Comparison of ENCODE assay signal across 8 cellular contexts in the genomic region with DNA sequence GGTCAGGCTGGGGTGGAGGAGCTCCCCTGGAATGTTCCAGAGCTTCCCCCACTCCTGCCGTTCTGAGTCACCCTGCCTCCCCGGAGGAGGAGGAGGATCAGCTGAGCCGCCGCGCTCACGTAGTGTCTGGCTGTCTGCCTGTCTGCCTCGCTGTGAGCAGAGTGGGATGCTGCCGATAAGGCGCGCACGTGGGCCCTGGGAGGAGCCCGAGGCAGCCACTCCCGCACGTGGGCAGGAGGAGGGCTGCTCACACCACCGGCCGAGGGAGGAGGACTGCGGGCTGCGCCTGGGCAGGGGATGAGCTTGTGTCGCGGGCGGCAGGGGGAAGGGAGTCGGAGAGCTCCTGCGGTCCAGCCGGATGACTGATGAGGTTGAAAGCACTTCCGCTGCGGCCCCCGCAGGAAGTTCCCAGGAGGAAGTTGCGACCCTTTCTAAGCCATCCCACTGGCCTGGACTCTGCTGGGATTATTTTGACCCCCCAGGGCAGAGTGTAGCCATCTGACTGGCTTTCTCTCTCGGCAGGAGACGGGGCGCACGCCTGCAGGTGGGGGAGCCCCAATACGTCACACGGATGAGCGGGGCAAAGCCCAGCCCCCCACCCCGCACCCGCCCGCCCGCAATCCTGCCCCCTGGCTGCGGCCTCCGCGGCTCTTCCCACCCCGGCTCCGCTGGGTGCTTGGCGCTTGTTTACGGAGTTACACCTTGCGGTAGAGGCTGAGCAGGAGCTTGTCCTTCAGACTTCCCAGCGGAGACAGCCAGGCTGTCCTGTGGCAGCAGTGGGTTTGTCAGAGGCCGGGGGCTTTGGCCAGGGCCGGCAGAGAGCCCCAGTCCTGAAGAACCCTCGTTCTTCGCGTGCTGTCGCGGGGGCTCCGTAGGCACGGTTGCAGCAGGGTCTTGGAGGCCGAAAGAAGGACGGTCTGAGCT. TPM values are rescaled to one million over a fixed set of nuclear protein-coding genes. Genes with fewer than 3 reads are reported as not detected.
DNase-seq lines count a peak whose midpoint lies in the region; ATAC-seq and TF ChIP-seq lines count a peak whose summit lies in the region.

No MANE protein-coding gene starts in this region.

- H2AFZ ChIP-seq in Karpas-422 (ENCODE audit: low read length), result peak overlapping the region; percentile 42; the same call in 1 of the 2 replicates

- peak; percentile 45 for ATAC-seq in GM21737 (IDR thresholded peaks at IDR 0.05; ENCODE audit: unreplicated experiment)

- H3K79me2 ChIP-seq in DOHH2 (ENCODE audit: control insufficient read depth, low read length), result peaks cover 72% of the 10 kb centered on the region
- peaks cover 77% of the 10 kb centered on the region for H3K79me2 ChIP-seq in Karpas-422 (ENCODE audit: low read length)

- H4K20me1 ChIP-seq in DOHH2 (ENCODE audit: control insufficient read depth, insufficient read depth, low read depth, low read length), result peaks cover 23% of the 10 kb centered on the region; the same call in 1 of the 2 replicates
- 0 out of 2 replicates have a peak, but pooled peaks cover 1% of the 10 kb centered on the region for H4K20me1 ChIP-seq in Karpas-422 (ENCODE audit: insufficient read depth, low read depth, low read length)

- H3K9me2 ChIP-seq in DOHH2 (replicated peaks; ENCODE audit: control insufficient read depth, low read length) (no peaks in the 10 kb centered on the region), Karpas-422 (replicated peaks; ENCODE audit: insufficient read depth, low read length) (no peaks in the 10 kb centered on the region)

- peak overlapping the region; percentile 93 for H3K9ac ChIP-seq in Karpas-422 (ENCODE audit: low read length)

- peaks cover 57% of the 10 kb centered on the region for H3K4me1 ChIP-seq in DOHH2 (ENCODE audit: control insufficient read depth, low read length)
- peaks cover 49% of the 10 kb centered on the region for H3K4me1 ChIP-seq in Karpas-422 (ENCODE audit: low read length)

- no peaks in the 10 kb centered on the region for H3K9me3 Mint-ChIP-seq in activated naive CD8-positive, alpha-beta T cell (ENCODE audit: low read depth)

- H3K27ac Mint-ChIP-seq in activated naive CD8-positive, alpha-beta T cell, result peak overlapping the region; percentile 82

- peak overlapping the region; percentile 91 for H3K4me3 ChIP-seq in DOHH2 (ENCODE audit: low read length)
- H3K4me3 ChIP-seq in Karpas-422 (ENCODE audit: low read length), result peak overlapping the region; percentile 90

- H3K36me3 Mint-ChIP-seq in activated naive CD8-positive, alpha-beta T cell, result no peaks in the 10 kb centered on the region

- no peaks in the 10 kb centered on the region for H3K27me3 ChIP-seq in DOHH2 (ENCODE audit: control insufficient read depth, low read length)
- no peaks in the 10 kb centered on the region for H3K27me3 ChIP-seq in Karpas-422 (ENCODE audit: low read length)

- H3K27me3 Mint-ChIP-seq in activated naive CD8-positive, alpha-beta T cell, result no peaks in the 10 kb centered on the region

- H3K4me2 ChIP-seq in DOHH2 (ENCODE audit: low read length), result peak overlapping the region; percentile 100
- peak overlapping the region; percentile 94 for H3K4me2 ChIP-seq in Karpas-422 (ENCODE audit: low read depth, low read length, poor library complexity, severe bottlenecking)

- peaks cover 6% of the 10 kb centered on the region for H3F3A ChIP-seq in DOHH2 (ENCODE audit: control insufficient read depth, insufficient read depth)

- H3K27ac ChIP-seq in DOHH2 (ENCODE audit: low read depth, low read length) (peak overlapping the region; percentile 43), Karpas-422 (ENCODE audit: low read length) (peak overlapping the region; percentile 73), substantia nigra (ENCODE audit: low read depth, low read length, poor library complexity, severe bottlenecking) (peak overlapping the region; percentile 86)

- peaks cover 7% of the 10 kb centered on the region for H3K36me3 ChIP-seq in DOHH2 (ENCODE audit: control insufficient read depth, low read length)
- peaks cover 4% of the 10 kb centered on the region; the same call in 1 of the 2 replicates for H3K36me3 ChIP-seq in Karpas-422 (ENCODE audit: insufficient read depth, low read length)

- H3K9me3 ChIP-seq in DOHH2 (ENCODE audit: control insufficient read depth, insufficient read depth, low read length), result no peaks in the 10 kb centered on the region
- H3K9me3 ChIP-seq in Karpas-422 (ENCODE audit: low read length), result no peaks in the 10 kb centered on the region

- DNase-seq in Karpas-422 (peak; percentile 92), SKM-1 (lab: John Stamatoyannopoulos, UW; ENCODE audit: unreplicated experiment) (peak; percentile 82), glomerular endothelial cell (ENCODE audit: extremely low read depth, low read depth, low spot score) (peak; percentile 16), nucleus accumbens (lab: John Stamatoyannopoulos, UW) (peak; percentile 51 to 98 (median 87)), substantia nigra (lab: John Stamatoyannopoulos, UW) (peak; percentile 39 to 96 (median 81))

- H3K4me3 Mint-ChIP-seq in activated naive CD8-positive, alpha-beta T cell, result peak overlapping the region; percentile 87

- peak; percentile 35 for TF ChIP-seq CTCF in DOHH2 (IDR thresholded peaks at IDR 0.05; ENCODE audit: low read depth, low read length, poor library complexity, severe bottlenecking)

- H3K4me1 Mint-ChIP-seq in activated naive CD8-positive, alpha-beta T cell (ENCODE audit: low read depth), result peaks cover 54% of the 10 kb centered on the region

RNA-seq across cellular contexts. Expression of a gene that starts 9.8 kb away (rescaled TPM):
- 44.7 and 86.5 TPM in 2 replicates for total RNA-seq in Karpas-422 (2014; rRNA removed; shearing (Covaris generic); ENCODE audit: low replicate concordance)
- 49.4 and 59.5 TPM in 2 replicates for total RNA-seq in glomerular endothelial cell

RNA-seq across cellular contexts. Expression of a gene that starts 47.4 kb away (rescaled TPM):
- total RNA-seq in Karpas-422 (2014; rRNA removed; shearing (Covaris generic); ENCODE audit: low replicate concordance), result 17.6 and 28.0 TPM in 2 replicates
- total RNA-seq in glomerular endothelial cell, result 33.0 and 55.5 TPM in 2 replicates

Comparison
In these comparisons a context has a peak if more than half of its experiments do, and no peak if none do; other contexts are left out.
1. Peak in every context shown above with its lines: DNase-seq, ATAC-seq, H3K4me3 ChIP-seq and H3K27ac ChIP-seq.
2. DNase-seq: peak in every context shown above with its lines; median percentile 92 in Karpas-422; 87 in nucleus accumbens; 82 in SKM-1; 81 in substantia nigra; 16 in glomerular endothelial cell.